Comparison of ENCODE assay signal across 31 cellular contexts in the genomic region with DNA sequence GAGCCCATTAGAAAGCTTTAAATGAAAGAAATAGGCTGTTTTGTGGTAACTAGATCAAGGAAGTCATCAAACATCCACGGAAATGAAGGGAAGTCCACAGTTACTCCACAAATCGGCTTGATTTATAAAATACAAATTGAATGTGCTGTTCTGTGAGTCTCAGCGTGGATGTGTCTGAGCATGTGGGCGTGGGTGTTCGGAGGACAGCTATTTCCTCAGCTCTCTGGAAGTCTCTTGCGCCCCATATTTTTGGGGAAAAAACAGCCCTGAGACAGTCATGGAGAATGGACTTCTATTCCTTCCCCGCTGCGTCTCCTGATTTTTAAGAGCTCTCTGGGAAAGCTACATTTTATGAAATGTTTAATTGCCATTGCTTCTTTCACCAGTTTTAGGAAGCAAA.
"Had no signal": no experiment of that assay in that cellular context is flagged by ENCODE, and none has a peak within 500 bp of the region (broad histone marks: within the 10 kb centered on the region; RNA-seq: fewer than 3 reads in every experiment).

No MANE protein-coding gene starts in this region.

- H3K27me3 ChIP-seq: adrenal gland, body of pancreas, esophagus squamous epithelium, gastroesophageal sphincter had no signal

- H3K4me1 ChIP-seq: adrenal gland, body of pancreas, esophagus squamous epithelium, gastroesophageal sphincter had no signal

- H3K4me1 Mint-ChIP-seq: activated B cell treated with CpG ODN at 0.5 μM for 24 hours; activated naive CD4-positive, alpha-beta T cell treated with anti-CD3 and anti-CD28 coated beads, Interleukin-2, amount 50 U/mL, for 24 hours; activated naive CD8-positive, alpha-beta T cell treated with anti-CD3 and anti-CD28 coated beads, Interleukin-2, amount 50 U/mL, for 24 hours; activated T-helper 17 cell treated with anti-CD3 and anti-CD28 coated beads, Interleukin-2, amount 50 U/mL, for 72 hours; T-helper 17 cell had no signal

- H3K27ac ChIP-seq: adrenal gland, body of pancreas, esophagus squamous epithelium, gastroesophageal sphincter, WERI-Rb-1 had no signal

- H3K4me3 ChIP-seq: adrenal gland, body of pancreas, esophagus squamous epithelium, gastroesophageal sphincter had no signal

- DNase-seq: activated B cell treated with CpG ODN at 0.5 μM for 24 hours; activated CD4-positive, alpha-beta T cell treated with anti-CD3 and anti-CD28 coated beads for 48 hours; activated CD4-positive, alpha-beta T cell treated with anti-CD3 and anti-CD28 coated beads, Interleukin-2, amount 50 U/mL, for 1 hour; activated CD4-positive, alpha-beta T cell treated with anti-CD3 and anti-CD28 coated beads, Interleukin-2, amount 50 U/mL, for 48 hours; activated CD8-positive, alpha-beta memory T cell treated with anti-CD3 and anti-CD28 coated beads for 24 hours; activated CD8-positive, alpha-beta T cell treated with anti-CD3 and anti-CD28 coated beads for 36 hours; activated effector memory CD4-positive, alpha-beta T cell treated with anti-CD3 and anti-CD28 coated beads, Interleukin-2, amount 50 U/mL, for 16 hours; activated naive CD4-positive, alpha-beta T cell treated with anti-CD3 and anti-CD28 coated beads for 36 hours; activated naive CD8-positive, alpha-beta T cell treated with anti-CD3 and anti-CD28 coated beads for 36 hours; activated naive CD8-positive, alpha-beta T cell treated with anti-CD3 and anti-CD28 coated beads, Interleukin-2, amount 50 U/mL, for 24 hours; activated T-cell treated with anti-CD3 and anti-CD28 coated beads, Interleukin-2, amount 50 U/mL, for 4 hours; adrenal gland; aorta; body of pancreas; caudate nucleus; cortex of kidney; dermis blood vessel endothelial cell; effector CD4-positive, alpha-beta T cell; effector memory CD8-positive, alpha-beta T cell; erythroblast; esophagus squamous epithelium; foreskin melanocyte; T-helper 1 cell; T-helper 17 cell; T1000; WERI-Rb-1 had no signal

- H3K9me3 Mint-ChIP-seq: activated CD8-positive, alpha-beta T cell treated with anti-CD3 and anti-CD28 coated beads for 36 hours; activated naive CD4-positive, alpha-beta T cell treated with anti-CD3 and anti-CD28 coated beads for 36 hours; activated naive CD4-positive, alpha-beta T cell treated with anti-CD3 and anti-CD28 coated beads, Interleukin-2, amount 50 U/mL, for 24 hours; activated naive CD8-positive, alpha-beta T cell treated with anti-CD3 and anti-CD28 coated beads for 36 hours; activated naive CD8-positive, alpha-beta T cell treated with anti-CD3 and anti-CD28 coated beads, Interleukin-2, amount 50 U/mL, for 24 hours; activated T-helper 17 cell treated with anti-CD3 and anti-CD28 coated beads, Interleukin-2, amount 50 U/mL, for 72 hours; T-helper 2 cell treated with Interferon-gamma antibody and Interleukin-4, amounts not matched to agents 5 μg/mL and 100 μg/mL, for 36 hours had no signal

- H3K36me3 Mint-ChIP-seq: activated naive CD4-positive, alpha-beta T cell treated with anti-CD3 and anti-CD28 coated beads, Interleukin-2, amount 50 U/mL, for 24 hours; activated naive CD8-positive, alpha-beta T cell treated with anti-CD3 and anti-CD28 coated beads for 36 hours had no signal

- H3K9me3 ChIP-seq: adrenal gland, body of pancreas, esophagus squamous epithelium, gastroesophageal sphincter had no signal

- ATAC-seq: activated CD4-positive, CD25-positive, alpha-beta regulatory T cell treated with anti-CD3 and anti-CD28 coated beads, Interleukin-2, amount 50 U/mL, for 24 hours; activated CD8-positive, alpha-beta T cell treated with anti-CD3 and anti-CD28 coated beads for 36 hours; activated naive CD8-positive, alpha-beta T cell treated with anti-CD3 and anti-CD28 coated beads, Interleukin-2, amount 50 U/mL, for 24 hours; activated T-cell treated with anti-CD3 and anti-CD28 coated beads, Interleukin-2, amount 50 U/mL, for 4 hours; activated T-helper 17 cell treated with anti-CD3 and anti-CD28 coated beads, Interleukin-2, amount 50 U/mL, for 72 hours; body of pancreas; effector memory CD8-positive, alpha-beta T cell; gastroesophageal sphincter; T-helper 17 cell had no signal

- H3K27me3 Mint-ChIP-seq: activated CD8-positive, alpha-beta T cell treated with anti-CD3 and anti-CD28 coated beads for 36 hours; activated naive CD4-positive, alpha-beta T cell treated with anti-CD3 and anti-CD28 coated beads, Interleukin-2, amount 50 U/mL, for 24 hours had no signal

- H3K27ac Mint-ChIP-seq: activated B cell treated with CpG ODN at 0.5 μM for 24 hours; activated CD8-positive, alpha-beta T cell treated with anti-CD3 and anti-CD28 coated beads for 36 hours; activated naive CD4-positive, alpha-beta T cell treated with anti-CD3 and anti-CD28 coated beads for 36 hours; activated naive CD4-positive, alpha-beta T cell treated with anti-CD3 and anti-CD28 coated beads, Interleukin-2, amount 50 U/mL, for 24 hours; activated naive CD8-positive, alpha-beta T cell treated with anti-CD3 and anti-CD28 coated beads for 36 hours; activated naive CD8-positive, alpha-beta T cell treated with anti-CD3 and anti-CD28 coated beads, Interleukin-2, amount 50 U/mL, for 24 hours; activated T-helper 17 cell treated with anti-CD3 and anti-CD28 coated beads, Interleukin-2, amount 50 U/mL, for 72 hours; effector memory CD8-positive, alpha-beta T cell; T-helper 17 cell; T-helper 2 cell treated with Interferon-gamma antibody and Interleukin-4, amounts not matched to agents 5 μg/mL and 100 μg/mL, for 36 hours had no signal

- H3K36me3 ChIP-seq: adrenal gland, esophagus squamous epithelium, WERI-Rb-1 had no signal

- H3K4me3 Mint-ChIP-seq: activated B cell treated with CpG ODN at 0.5 μM for 24 hours; activated CD8-positive, alpha-beta T cell treated with anti-CD3 and anti-CD28 coated beads for 36 hours; activated naive CD4-positive, alpha-beta T cell treated with anti-CD3 and anti-CD28 coated beads for 36 hours; activated naive CD4-positive, alpha-beta T cell treated with anti-CD3 and anti-CD28 coated beads, Interleukin-2, amount 50 U/mL, for 24 hours; activated naive CD8-positive, alpha-beta T cell treated with anti-CD3 and anti-CD28 coated beads for 36 hours; activated naive CD8-positive, alpha-beta T cell treated with anti-CD3 and anti-CD28 coated beads, Interleukin-2, amount 50 U/mL, for 24 hours; activated T-cell treated with anti-CD3 and anti-CD28 coated beads, Interleukin-2, amount 50 U/mL, for 4 hours; activated T-helper 17 cell treated with anti-CD3 and anti-CD28 coated beads, Interleukin-2, amount 50 U/mL, for 72 hours; effector memory CD8-positive, alpha-beta T cell; T-helper 17 cell; T-helper 2 cell treated with Interferon-gamma antibody and Interleukin-4, amounts not matched to agents 5 μg/mL and 100 μg/mL, for 36 hours had no signal
